Comparison of ENCODE assay signal across 3 cellular contexts in genomic region chr12:52659395-52659794, GRCh38.
TF ChIP-seq lines count a peak whose summit lies in the region.

No MANE protein-coding gene starts in this region.

TF ChIP-seq in GM23338, 12 proteins besides CTCF, POLR2A, EP300 and RAD21 (continues in another document):
- TF ChIP-seq STAT1 (IDR thresholded peaks at IDR 0.05; ENCODE audit: unreplicated experiment) (no peak), EZH2 (IDR thresholded peaks at IDR 0.05; ENCODE audit: low read depth, unreplicated experiment) (no peak), EZH2phosphoT487 (IDR thresholded peaks at IDR 0.05; ENCODE audit: unreplicated experiment) (no peak), ZNF114 (CRISPR knock-in tag; IDR thresholded peaks at IDR 0.05) (no peak), REST (IDR thresholded peaks at IDR 0.05; ENCODE audit: unreplicated experiment) (no peak), ZNF331 (CRISPR knock-in tag; IDR thresholded peaks at IDR 0.05; ENCODE audit: low read depth) (no peak), NANOG (IDR thresholded peaks at IDR 0.05; ENCODE audit: borderline replicate concordance) (no peak), POLR2AphosphoS5 (IDR thresholded peaks at IDR 0.05; ENCODE audit: low read depth) (no peak)

TF ChIP-seq in K562, 482 proteins besides CTCF, POLR2A, EP300 and RAD21:
- no peak for TF ChIP-seq CCAR2 (IDR thresholded peaks at IDR 0.05; ENCODE audit: low read depth, low read length)
- TF ChIP-seq ZNF766 (CRISPR knock-in tag; conservative IDR thresholded peaks at IDR 0.05): 0 out of 2 replicates have a peak, but pooled peaks have one; percentile 12

TF ChIP-seq in HEK293T, 16 proteins besides CTCF, POLR2A, EP300 and RAD21:
- no peak for TF ChIP-seq HDGF (IDR thresholded peaks at IDR 0.05; ENCODE audit: borderline replicate concordance)
- no peak for TF ChIP-seq FOXM1 (IDR thresholded peaks at IDR 0.05; ENCODE audit: borderline replicate concordance)
- no peak for TF ChIP-seq LEF1 (IDR thresholded peaks at IDR 0.05; ENCODE audit: borderline replicate concordance)
- TF ChIP-seq PKNOX1 (IDR thresholded peaks at IDR 0.05): no peak
